19 cellular contexts compared by ENCODE assay signal in the genomic region with DNA sequence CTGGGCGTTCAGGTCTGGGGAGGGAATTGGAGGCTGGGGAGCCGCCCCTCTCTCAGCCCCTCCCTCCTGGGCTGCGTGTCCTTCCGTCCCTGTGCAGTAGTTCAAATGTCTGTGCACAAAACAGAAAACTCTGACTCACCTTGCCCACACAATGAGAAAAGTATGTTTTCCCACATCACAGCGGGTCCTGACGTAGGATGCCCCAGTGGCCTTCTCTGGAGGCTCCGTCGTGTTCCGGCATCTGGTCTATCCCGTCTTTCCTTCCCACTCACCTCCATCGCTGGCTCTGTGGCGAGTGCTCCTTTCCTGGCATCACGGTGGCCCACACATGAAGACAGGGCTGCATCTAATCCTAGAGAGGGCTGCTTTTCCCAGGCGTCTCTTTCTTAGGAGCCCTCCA.
"Had no signal": no experiment of that assay in that cellular context is flagged by ENCODE, and none has a peak within 500 bp of the region (broad histone marks: within the 10 kb centered on the region; RNA-seq: fewer than 3 reads in every experiment).

No MANE protein-coding gene starts in this region.

- H3K4me1 ChIP-seq: heart right ventricle, testis, upper lobe of left lung had no signal

- H3K27me3 ChIP-seq: testis, upper lobe of left lung had no signal

- ATAC-seq: activated CD4-positive, CD25-positive, alpha-beta regulatory T cell treated with anti-CD3 and anti-CD28 coated beads, Interleukin-2, amount 50 U/mL, for 24 hours; heart right ventricle; left colon; sciatic nerve; stimulated activated naive B cell treated with anti-CD40 and anti-IgM and Interleukin-4, amounts not matched to agents 10 μg/mL and 1 μg/mL and 100 μg/mL, for 72 hours; T-helper 17 cell had no signal

- H3K36me3 ChIP-seq: heart right ventricle, upper lobe of left lung had no signal

- DNase-seq: activated CD4-positive, alpha-beta memory T cell treated with anti-CD3 and anti-CD28 coated beads, Interleukin-2, amount 10 ng/mL, durations not matched to agents 7 days and 5 days; activated CD4-positive, alpha-beta T cell treated with anti-CD3 and anti-CD28 coated beads, Interleukin-2, amount 10 ng/mL, durations not matched to agents 24 days and 14 days; activated effector memory CD4-positive, alpha-beta T cell treated with anti-CD3 and anti-CD28 coated beads, Interleukin-2, amount 50 U/mL, for 16 hours; activated naive CD4-positive, alpha-beta T cell treated with anti-CD3 and anti-CD28 coated beads, Interleukin-2, amount 10 ng/mL, durations not matched to agents 7 days and 5 days; amygdala; heart right ventricle; left colon; naive B cell; occipital lobe; stimulated activated CD4-positive, alpha-beta T cell treated with anti-CD3 and anti-CD28 coated beads, Interleukin-2, amount 100 ng/mL, for 48 hours; stimulated activated CD8-positive, alpha-beta memory T cell treated with anti-CD3 and anti-CD28 coated beads, Interleukin-4, amount 100 ng/mL, for 48 hours; stimulated activated naive B cell treated with anti-CD40 and anti-IgM and Interleukin-4, amounts not matched to agents 10 μg/mL and 1 μg/mL and 100 μg/mL, for 72 hours; T-helper 17 cell; testis had no signal

- H3K9me3 ChIP-seq: heart right ventricle, testis, upper lobe of left lung had no signal

- H3K27ac ChIP-seq: coronary artery, heart right ventricle, testis, upper lobe of left lung, VCaP had no signal

- H3K4me3 ChIP-seq: coronary artery, heart right ventricle, testis, upper lobe of left lung had no signal
